In the genomic region with DNA sequence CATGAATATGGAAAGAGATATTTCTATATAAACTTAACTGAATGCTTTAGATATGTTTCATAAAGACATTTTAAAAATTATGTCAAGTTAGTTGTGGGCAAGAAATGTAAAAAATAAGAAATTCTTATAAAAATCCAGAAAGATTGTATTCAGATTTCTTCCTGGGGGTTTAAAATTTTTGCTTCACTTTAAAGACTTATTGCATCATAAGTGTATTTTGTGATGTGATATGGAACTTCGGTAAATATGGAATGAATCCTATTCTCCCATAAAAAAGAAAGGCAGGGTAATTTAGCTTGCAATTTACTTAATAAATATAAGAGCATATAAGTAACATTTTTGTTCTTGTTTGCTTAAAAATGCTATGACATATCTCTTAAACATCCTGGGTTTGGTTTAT, we compare ENCODE assay signal across 6 cellular contexts.
"Had no signal": no experiment of that assay in that cellular context is flagged by ENCODE, and none has a peak within 500 bp of the region (broad histone marks: within the 10 kb centered on the region; RNA-seq: fewer than 3 reads in every experiment).

No MANE protein-coding gene starts in this region.

- H3K27ac ChIP-seq: GM23248, HL-60 had no signal

- H2AFZ ChIP-seq: GM23248 had no signal

- H3K9ac ChIP-seq: GM23248 had no signal

- DNase-seq: GM23248, GOT3, H9, HCEC 1CT, KG1 had no signal

- H3K4me3 ChIP-seq: GM23248 had no signal
